Comparison of ENCODE assay signal across 1 cellular context in the genomic region with DNA sequence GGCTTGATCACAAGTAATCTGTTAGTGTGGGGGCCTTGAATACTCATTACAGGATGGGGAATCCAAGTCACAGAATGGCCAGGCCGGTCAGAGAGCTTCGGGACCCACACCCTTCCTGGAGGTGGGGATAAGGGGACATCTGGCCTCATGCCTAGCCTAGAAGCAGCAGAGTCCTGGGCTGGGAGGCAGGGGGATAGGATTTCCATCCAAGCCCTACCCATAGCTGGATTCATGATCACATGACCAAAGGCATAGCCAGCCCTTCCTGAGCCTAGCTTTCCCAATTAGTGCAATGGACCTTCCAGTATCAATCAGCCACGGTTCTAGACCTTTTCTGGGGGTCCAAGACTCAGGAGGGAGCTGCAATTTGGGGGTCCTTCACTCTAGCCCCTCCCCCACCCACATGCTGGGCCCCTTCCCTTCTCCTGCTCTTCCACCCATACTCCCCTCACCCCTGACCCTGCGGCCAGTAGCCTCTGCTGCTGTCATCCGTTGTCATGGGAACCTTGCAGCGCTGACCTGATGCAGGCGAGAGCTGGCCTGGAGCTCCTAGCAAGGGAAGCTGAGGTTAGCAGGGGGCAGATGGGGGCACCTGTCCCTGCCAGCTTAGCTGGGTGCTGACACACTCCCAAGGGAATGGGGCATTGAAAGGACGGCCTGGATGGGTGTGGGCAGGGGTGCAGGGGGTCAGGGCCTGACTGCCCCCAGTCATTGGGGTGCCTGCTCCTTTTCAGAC.
TF ChIP-seq lines count a peak whose summit lies in the region.

No MANE protein-coding gene starts in this region.

TF ChIP-seq in GM23338, 12 proteins besides CTCF, POLR2A, EP300 and RAD21 (continued from another document):
- TF ChIP-seq, protein P1, sequence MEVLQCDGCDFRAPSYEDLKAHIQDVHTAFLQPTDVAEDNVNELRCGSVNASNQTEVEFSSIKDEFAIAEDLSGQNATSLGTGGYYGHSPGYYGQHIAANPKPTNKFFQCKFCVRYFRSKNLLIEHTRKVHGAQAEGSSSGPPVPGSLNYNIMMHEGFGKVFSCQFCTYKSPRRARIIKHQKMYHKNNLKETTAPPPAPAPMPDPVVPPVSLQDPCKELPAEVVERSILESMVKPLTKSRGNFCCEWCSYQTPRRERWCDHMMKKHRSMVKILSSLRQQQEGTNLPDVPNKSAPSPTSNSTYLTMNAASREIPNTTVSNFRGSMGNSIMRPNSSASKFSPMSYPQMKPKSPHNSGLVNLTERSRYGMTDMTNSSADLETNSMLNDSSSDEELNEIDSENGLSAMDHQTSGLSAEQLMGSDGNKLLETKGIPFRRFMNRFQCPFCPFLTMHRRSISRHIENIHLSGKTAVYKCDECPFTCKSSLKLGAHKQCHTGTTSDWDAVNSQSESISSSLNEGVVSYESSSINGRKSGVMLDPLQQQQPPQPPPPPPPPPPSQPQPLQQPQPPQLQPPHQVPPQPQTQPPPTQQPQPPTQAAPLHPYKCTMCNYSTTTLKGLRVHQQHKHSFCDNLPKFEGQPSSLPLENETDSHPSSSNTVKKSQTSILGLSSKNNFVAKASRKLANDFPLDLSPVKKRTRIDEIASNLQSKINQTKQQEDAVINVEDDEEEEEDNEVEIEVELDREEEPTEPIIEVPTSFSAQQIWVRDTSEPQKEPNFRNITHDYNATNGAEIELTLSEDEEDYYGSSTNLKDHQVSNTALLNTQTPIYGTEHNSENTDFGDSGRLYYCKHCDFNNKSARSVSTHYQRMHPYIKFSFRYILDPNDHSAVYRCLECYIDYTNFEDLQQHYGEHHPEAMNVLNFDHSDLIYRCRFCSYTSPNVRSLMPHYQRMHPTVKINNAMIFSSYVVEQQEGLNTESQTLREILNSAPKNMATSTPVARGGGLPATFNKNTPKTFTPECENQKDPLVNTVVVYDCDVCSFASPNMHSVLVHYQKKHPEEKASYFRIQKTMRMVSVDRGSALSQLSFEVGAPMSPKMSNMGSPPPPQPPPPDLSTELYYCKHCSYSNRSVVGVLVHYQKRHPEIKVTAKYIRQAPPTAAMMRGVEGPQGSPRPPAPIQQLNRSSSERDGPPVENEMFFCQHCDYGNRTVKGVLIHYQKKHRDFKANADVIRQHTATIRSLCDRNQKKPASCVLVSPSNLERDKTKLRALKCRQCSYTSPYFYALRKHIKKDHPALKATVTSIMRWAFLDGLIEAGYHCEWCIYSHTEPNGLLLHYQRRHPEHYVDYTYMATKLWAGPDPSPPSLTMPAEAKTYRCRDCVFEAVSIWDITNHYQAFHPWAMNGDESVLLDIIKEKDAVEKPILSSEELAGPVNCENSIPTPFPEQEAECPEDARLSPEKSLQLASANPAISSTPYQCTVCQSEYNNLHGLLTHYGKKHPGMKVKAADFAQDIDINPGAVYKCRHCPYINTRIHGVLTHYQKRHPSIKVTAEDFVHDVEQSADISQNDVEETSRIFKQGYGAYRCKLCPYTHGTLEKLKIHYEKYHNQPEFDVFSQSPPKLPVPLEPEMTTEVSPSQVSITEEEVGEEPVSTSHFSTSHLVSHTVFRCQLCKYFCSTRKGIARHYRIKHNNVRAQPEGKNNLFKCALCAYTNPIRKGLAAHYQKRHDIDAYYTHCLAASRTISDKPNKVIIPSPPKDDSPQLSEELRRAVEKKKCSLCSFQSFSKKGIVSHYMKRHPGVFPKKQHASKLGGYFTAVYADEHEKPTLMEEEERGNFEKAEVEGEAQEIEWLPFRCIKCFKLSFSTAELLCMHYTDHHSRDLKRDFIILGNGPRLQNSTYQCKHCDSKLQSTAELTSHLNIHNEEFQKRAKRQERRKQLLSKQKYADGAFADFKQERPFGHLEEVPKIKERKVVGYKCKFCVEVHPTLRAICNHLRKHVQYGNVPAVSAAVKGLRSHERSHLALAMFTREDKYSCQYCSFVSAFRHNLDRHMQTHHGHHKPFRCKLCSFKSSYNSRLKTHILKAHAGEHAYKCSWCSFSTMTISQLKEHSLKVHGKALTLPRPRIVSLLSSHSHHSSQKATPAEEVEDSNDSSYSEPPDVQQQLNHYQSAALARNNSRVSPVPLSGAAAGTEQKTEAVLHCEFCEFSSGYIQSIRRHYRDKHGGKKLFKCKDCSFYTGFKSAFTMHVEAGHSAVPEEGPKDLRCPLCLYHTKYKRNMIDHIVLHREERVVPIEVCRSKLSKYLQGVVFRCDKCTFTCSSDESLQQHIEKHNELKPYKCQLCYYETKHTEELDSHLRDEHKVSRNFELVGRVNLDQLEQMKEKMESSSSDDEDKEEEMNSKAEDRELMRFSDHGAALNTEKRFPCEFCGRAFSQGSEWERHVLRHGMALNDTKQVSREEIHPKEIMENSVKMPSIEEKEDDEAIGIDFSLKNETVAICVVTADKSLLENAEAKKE (CRISPR knock-in tag; IDR thresholded peaks at IDR 0.05): no peak
- TF ChIP-seq EZH2 (IDR thresholded peaks at IDR 0.05; ENCODE audit: low read depth, unreplicated experiment): no peak
- TF ChIP-seq EZH2phosphoT487 (IDR thresholded peaks at IDR 0.05; ENCODE audit: unreplicated experiment): no peak
- TF ChIP-seq POLR2AphosphoS5 (IDR thresholded peaks at IDR 0.05; ENCODE audit: low read depth): no peak
- TF ChIP-seq ZNF114 (CRISPR knock-in tag; IDR thresholded peaks at IDR 0.05): no peak
- no peak for TF ChIP-seq ZNF331 (CRISPR knock-in tag; IDR thresholded peaks at IDR 0.05; ENCODE audit: low read depth)
